ENCODE assay signal across 18 cellular contexts in the genomic region with DNA sequence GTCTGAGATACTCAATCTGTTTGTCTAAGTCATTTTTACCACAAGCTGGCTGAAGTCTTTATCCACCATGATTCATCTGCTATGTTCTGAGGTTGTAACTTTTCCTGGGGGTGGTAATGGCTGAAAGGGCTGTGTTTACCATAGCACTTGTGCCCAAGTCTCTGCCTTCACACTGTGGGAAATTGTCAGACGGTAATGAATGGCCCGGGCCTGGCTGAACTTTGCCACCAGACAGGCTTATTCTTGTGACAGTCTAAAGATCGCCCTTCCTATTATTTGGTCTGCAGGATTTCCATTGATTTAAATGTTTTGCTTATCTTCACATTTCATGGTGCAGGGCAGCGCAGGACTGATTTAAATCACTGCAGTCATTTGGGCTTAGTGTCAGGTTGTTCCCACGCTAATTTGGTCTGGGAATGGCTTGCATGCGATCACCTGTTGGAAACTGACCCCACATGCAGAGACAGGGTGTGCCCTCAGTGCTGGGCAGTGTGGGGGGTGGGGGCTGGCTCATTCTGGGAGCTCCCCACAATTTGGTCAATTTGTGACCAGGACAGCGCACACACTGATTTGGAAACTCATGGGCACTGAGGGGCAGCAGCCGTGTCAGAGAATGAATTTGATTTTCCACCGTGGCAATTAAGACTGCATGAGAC.
A peak's percentile ranks its signal among the peaks of the same experiment; 100 is the strongest.
DNase-seq lines count a peak whose midpoint lies in the region; ATAC-seq and TF ChIP-seq lines count a peak whose summit lies in the region.
"Had no signal": no experiment of that assay in that cellular context is flagged by ENCODE, and none has a peak within 500 bp of the region (broad histone marks: within the 10 kb centered on the region; RNA-seq: fewer than 3 reads in every experiment).

No MANE protein-coding gene starts in this region.

- ATAC-seq in GM23338 (peak; percentile 38), left lobe of liver (peak; percentile 89), HG02938 (IDR thresholded peaks at IDR 0.05; ENCODE audit: unreplicated experiment) (no peak)
- ATAC-seq in activated T-helper 17 cell treated with anti-CD3 and anti-CD28 coated beads, Interleukin-2, amount 50 U/mL, for 72 hours (replicated peaks): no peak
- ATAC-seq: HCT116; stimulated activated naive CD8-positive, alpha-beta T cell treated with anti-CD3 and anti-CD28 coated beads, Interleukin-15, Interleukin-2, amounts not matched to agents 100 U/mL and 50 U/mL, for 24 hours had no signal

- TF ChIP-seq CTCF in GM23338 (conservative IDR thresholded peaks at IDR 0.05; ENCODE audit: low read depth in 2 of 2): no peak
- no peak for TF ChIP-seq CTCF in retinal pigment epithelial cell (conservative IDR thresholded peaks at IDR 0.05; ENCODE audit: low read depth, low read length)

- no peak overlapping the region for H3K4me2 ChIP-seq in GM23338

- no peaks in the 10 kb centered on the region for H4K20me1 ChIP-seq in GM23338 (replicated peaks; ENCODE audit: insufficient read depth)

- H3K9me3 Mint-ChIP-seq in GM23338: no peaks in the 10 kb centered on the region
- H3K9me3 Mint-ChIP-seq in activated T-helper 17 cell treated with anti-CD3 and anti-CD28 coated beads, Interleukin-2, amount 50 U/mL, for 72 hours: no peaks in the 10 kb centered on the region
- H3K9me3 Mint-ChIP-seq: activated CD4-positive, alpha-beta T cell treated with anti-CD3 and anti-CD28 coated beads, Interleukin-2, amount 10 ng/mL, durations not matched to agents 7 days and 5 days had no signal

- DNase-seq in GM23338 (ENCODE audit: low spot score) (no peak), astrocyte of the hippocampus (ENCODE audit: low read depth, low spot score) (peak; percentile 64), left lobe of liver (ENCODE audit: low spot score) (peak; percentile 63), retinal pigment epithelial cell (ENCODE audit: low read depth) (peak; percentile 85), AG20443 (ENCODE audit: low spot score) (no peak), KG1 (lab: John Stamatoyannopoulos, UW) (no peak)
- DNase-seq: activated CD4-positive, alpha-beta T cell treated with anti-CD3 and anti-CD28 coated beads, Interleukin-2, amount 10 ng/mL, durations not matched to agents 7 days and 5 days; activated naive CD4-positive, alpha-beta T cell; Calu3; NCI-H69; stimulated activated naive CD8-positive, alpha-beta T cell treated with anti-CD3 and anti-CD28 coated beads, Interleukin-15, Interleukin-2, amounts not matched to agents 100 U/mL and 50 U/mL, for 24 hours; uterus had no signal

- no peaks in the 10 kb centered on the region for H3K9me2 ChIP-seq in GM23338 (ENCODE audit: insufficient read depth)

- H3K36me3 ChIP-seq in GM23338 (ENCODE audit: insufficient read depth): no peaks in the 10 kb centered on the region
- H3K36me3 ChIP-seq: uterus had no signal

- peaks cover 36% of the 10 kb centered on the region for H3K4me1 Mint-ChIP-seq in GM23338
- no peaks in the 10 kb centered on the region for H3K4me1 Mint-ChIP-seq in activated T-helper 17 cell treated with anti-CD3 and anti-CD28 coated beads, Interleukin-2, amount 50 U/mL, for 72 hours
- H3K4me1 Mint-ChIP-seq: activated CD4-positive, alpha-beta T cell treated with anti-CD3 and anti-CD28 coated beads, Interleukin-2, amount 10 ng/mL, durations not matched to agents 7 days and 5 days; memory B cell had no signal

- no peaks in the 10 kb centered on the region for H3F3A ChIP-seq in GM23338 (replicated peaks; ENCODE audit: low read depth)

- no peak overlapping the region for H3K4me3 Mint-ChIP-seq in GM23338
- no peak overlapping the region for H3K4me3 Mint-ChIP-seq in activated T-helper 17 cell treated with anti-CD3 and anti-CD28 coated beads, Interleukin-2, amount 50 U/mL, for 72 hours
- H3K4me3 Mint-ChIP-seq: activated CD4-positive, alpha-beta T cell treated with anti-CD3 and anti-CD28 coated beads, Interleukin-2, amount 10 ng/mL, durations not matched to agents 7 days and 5 days; dendritic cell treated with granulocyte-macrophage colony-stimulating factor and Interleukin-4, amounts not matched to agents 40 ng/mL and 50 ng/mL, for 4 days; memory B cell had no signal

- peaks cover 14% of the 10 kb centered on the region for H3K36me3 Mint-ChIP-seq in GM23338 (ENCODE audit: low read depth)
- H3K36me3 Mint-ChIP-seq in activated T-helper 17 cell treated with anti-CD3 and anti-CD28 coated beads, Interleukin-2, amount 50 U/mL, for 72 hours (ENCODE audit: low read depth): no peaks in the 10 kb centered on the region

- peak overlapping the region; percentile 35; the same call in 1 of the 2 replicates for H3K27ac ChIP-seq in GM23338 (ENCODE audit: low read depth)
- H3K27ac ChIP-seq: epithelial cell of prostate, uterus had no signal

- peak overlapping the region; percentile 15; the same call in 1 of the 2 replicates for H3K27ac Mint-ChIP-seq in GM23338
- no peak overlapping the region for H3K27ac Mint-ChIP-seq in activated T-helper 17 cell treated with anti-CD3 and anti-CD28 coated beads, Interleukin-2, amount 50 U/mL, for 72 hours
- H3K27ac Mint-ChIP-seq: activated CD4-positive, alpha-beta T cell treated with anti-CD3 and anti-CD28 coated beads, Interleukin-2, amount 10 ng/mL, durations not matched to agents 7 days and 5 days; dendritic cell treated with granulocyte-macrophage colony-stimulating factor and Interleukin-4, amounts not matched to agents 40 ng/mL and 50 ng/mL, for 4 days; memory B cell had no signal

- H3K27me3 ChIP-seq in GM23338 (ENCODE audit: insufficient read depth): no peaks in the 10 kb centered on the region
- H3K27me3 ChIP-seq: uterus had no signal

- no peaks in the 10 kb centered on the region for H3K79me2 ChIP-seq in GM23338 (replicated peaks; ENCODE audit: insufficient read depth)

- no peak overlapping the region for H3K4me3 ChIP-seq in GM23338
- no peak overlapping the region for H3K4me3 ChIP-seq in retinal pigment epithelial cell (ENCODE audit: low read length)
- H3K4me3 ChIP-seq: uterus had no signal

- H3K4me1 ChIP-seq in GM23338 (ENCODE audit: insufficient read depth): peaks cover 15% of the 10 kb centered on the region
- H3K4me1 ChIP-seq: uterus had no signal

- H2AFZ ChIP-seq in GM23338: no peak overlapping the region

- peaks cover 9% of the 10 kb centered on the region for H3K27me3 Mint-ChIP-seq in GM23338 (ENCODE audit: insufficient read depth, low read depth, poor library complexity)
- H3K27me3 Mint-ChIP-seq in activated T-helper 17 cell treated with anti-CD3 and anti-CD28 coated beads, Interleukin-2, amount 50 U/mL, for 72 hours: no peaks in the 10 kb centered on the region
- H3K27me3 Mint-ChIP-seq: activated CD4-positive, alpha-beta T cell treated with anti-CD3 and anti-CD28 coated beads, Interleukin-2, amount 10 ng/mL, durations not matched to agents 7 days and 5 days; dendritic cell treated with granulocyte-macrophage colony-stimulating factor and Interleukin-4, amounts not matched to agents 40 ng/mL and 50 ng/mL, for 4 days; memory B cell had no signal

Comparison
In these comparisons a context has a peak if more than half of its experiments do, and no peak if none do; other contexts are left out.
1. ATAC-seq: peak in GM23338 (single experiment) and left lobe of liver (single experiment); none in HG02938 (single experiment) and activated T-helper 17 cell treated with anti-CD3 and anti-CD28 coated beads, Interleukin-2, amount 50 U/mL, for 72 hours (single experiment).
2. DNase-seq: peak in astrocyte of the hippocampus (single experiment), left lobe of liver (single experiment) and retinal pigment epithelial cell (single experiment); none in GM23338 (single experiment), AG20443 (single experiment) and KG1 (single experiment).